ENCODE assay signal across 1 cellular context in the genomic region with DNA sequence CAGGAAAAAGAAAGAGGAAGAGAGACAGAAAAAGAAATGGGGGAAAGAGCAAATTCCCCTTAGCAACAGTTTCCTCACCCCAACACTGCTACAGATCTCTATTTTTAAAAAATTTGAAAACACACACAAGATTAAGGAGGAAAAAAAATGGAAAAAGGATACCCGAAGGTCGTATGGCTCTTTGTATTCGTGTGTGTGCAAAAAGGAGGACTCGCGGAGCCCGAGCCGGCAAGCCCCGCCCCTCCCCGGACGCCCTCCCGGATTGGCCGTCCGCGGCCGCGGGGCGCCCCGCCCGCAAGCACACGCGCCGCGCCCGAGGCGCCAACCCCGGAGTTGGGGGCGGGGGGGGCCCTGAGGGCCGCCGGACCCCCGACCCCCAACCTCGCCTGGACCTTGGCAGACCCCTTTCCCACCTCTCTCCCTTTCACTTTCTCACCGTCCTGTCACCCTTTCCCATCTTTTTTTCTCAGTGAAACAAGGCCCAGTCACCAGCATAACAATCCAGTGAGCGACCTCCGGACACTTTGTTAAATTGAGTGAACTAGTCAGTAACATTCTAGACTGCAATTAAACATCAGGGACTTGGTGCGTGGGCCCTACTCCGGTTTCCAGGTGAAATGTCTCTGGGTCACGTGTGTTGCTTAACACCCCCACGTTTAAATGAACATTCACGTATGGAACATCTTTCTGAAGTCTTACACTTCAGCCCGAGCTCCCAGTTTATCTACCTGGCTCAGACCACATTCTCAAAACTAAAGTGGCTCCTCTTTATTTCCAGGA.
TF ChIP-seq lines count a peak whose summit lies in the region.

A gene with protein sequence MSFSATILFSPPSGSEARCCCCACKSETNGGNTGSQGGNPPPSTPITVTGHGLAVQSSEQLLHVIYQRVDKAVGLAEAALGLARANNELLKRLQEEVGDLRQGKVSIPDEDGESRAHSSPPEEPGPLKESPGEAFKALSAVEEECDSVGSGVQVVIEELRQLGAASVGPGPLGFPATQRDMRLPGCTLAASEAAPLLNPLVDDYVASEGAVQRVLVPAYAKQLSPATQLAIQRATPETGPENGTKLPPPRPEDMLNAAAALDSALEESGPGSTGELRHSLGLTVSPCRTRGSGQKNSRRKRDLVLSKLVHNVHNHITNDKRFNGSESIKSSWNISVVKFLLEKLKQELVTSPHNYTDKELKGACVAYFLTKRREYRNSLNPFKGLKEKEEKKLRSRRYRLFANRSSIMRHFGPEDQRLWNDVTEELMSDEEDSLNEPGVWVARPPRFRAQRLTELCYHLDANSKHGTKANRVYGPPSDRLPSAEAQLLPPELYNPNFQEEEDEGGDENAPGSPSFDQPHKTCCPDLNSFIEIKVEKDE (minus strand): TSS at position 205 of the 780 bp plus-strand sequence. CDS start 11,120 bp downstream, outside the sequence.

TF ChIP-seq in HepG2, 621 proteins besides CTCF, POLR2A, EP300 and RAD21 (continued from another document and continues in another):
- TF ChIP-seq, protein P1, sequence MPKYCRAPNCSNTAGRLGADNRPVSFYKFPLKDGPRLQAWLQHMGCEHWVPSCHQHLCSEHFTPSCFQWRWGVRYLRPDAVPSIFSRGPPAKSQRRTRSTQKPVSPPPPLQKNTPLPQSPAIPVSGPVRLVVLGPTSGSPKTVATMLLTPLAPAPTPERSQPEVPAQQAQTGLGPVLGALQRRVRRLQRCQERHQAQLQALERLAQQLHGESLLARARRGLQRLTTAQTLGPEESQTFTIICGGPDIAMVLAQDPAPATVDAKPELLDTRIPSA (CRISPR knock-in tag; IDR thresholded peaks at IDR 0.05; ENCODE audit: borderline replicate concordance) = no peak
- TF ChIP-seq ISX (CRISPR knock-in tag; conservative IDR thresholded peaks at IDR 0.05) (no peak), HES4 (CRISPR knock-in tag; IDR thresholded peaks at IDR 0.05; ENCODE audit: borderline replicate concordance) (peak; percentile 85; the same call in 1 of the 2 replicates), GABPB1 (CRISPR knock-in tag; IDR thresholded peaks at IDR 0.05) (peak; percentile 60), ZNF496 (CRISPR knock-in tag; IDR thresholded peaks at IDR 0.05; ENCODE audit: insufficient replicate concordance) (no peak), NCOA1 (CRISPR knock-in tag; IDR thresholded peaks at IDR 0.05) (peak; percentile 88; the same call in 1 of the 2 replicates), ZNF879 (CRISPR knock-in tag; IDR thresholded peaks at IDR 0.05) (no peak), MTA1 (CRISPR knock-in tag; IDR thresholded peaks at IDR 0.05; ENCODE audit: borderline replicate concordance) (peak; percentile 81; the same call in 1 of the 2 replicates), ZNF629 (CRISPR knock-in tag; conservative IDR thresholded peaks at IDR 0.05) (no peak), NFATC3 (CRISPR knock-in tag; IDR thresholded peaks at IDR 0.05) (no peak), PCBP2 (optimal IDR thresholded peaks at IDR 0.05; ENCODE audit: low read depth, low read length, poor library complexity, severe bottlenecking) (peak; percentile 18), ZC3H13 (CRISPR knock-in tag; IDR thresholded peaks at IDR 0.05) (no peak), CEBPG (CRISPR knock-in tag; IDR thresholded peaks at IDR 0.05) (peak; percentile 60; the same call in 1 of the 2 replicates), RFXAP (CRISPR knock-in tag; IDR thresholded peaks at IDR 0.05; ENCODE audit: borderline replicate concordance) (peak; percentile 75; the same call in 1 of the 2 replicates), ZNF558 (CRISPR knock-in tag; IDR thresholded peaks at IDR 0.05; ENCODE audit: borderline replicate concordance) (no peak; the same call in 1 of the 2 replicates), ZNF772 (CRISPR knock-in tag; IDR thresholded peaks at IDR 0.05) (peak; percentile 67), KMT2A (CRISPR knock-in tag; IDR thresholded peaks at IDR 0.05) (peak; percentile 54; the same call in 1 of the 2 replicates), YEATS4 (CRISPR knock-in tag; IDR thresholded peaks at IDR 0.05; ENCODE audit: borderline replicate concordance) (peak; percentile 37; the same call in 1 of the 2 replicates), PRPF4 (IDR thresholded peaks at IDR 0.05; ENCODE audit: low read depth, low read length, poor library complexity, severe bottlenecking) (no peak), DPF2 (CRISPR knock-in tag; IDR thresholded peaks at IDR 0.05; ENCODE audit: borderline replicate concordance, low read depth) (no peak), TAF1 (CRISPR knock-in tag; IDR thresholded peaks at IDR 0.05) (peak; percentile 66), JUN (CRISPR knock-in tag; IDR thresholded peaks at IDR 0.05) (0 out of 2 replicates have a peak, but pooled peaks have one; percentile 43), HNRNPK (IDR thresholded peaks at IDR 0.05; ENCODE audit: low read depth, low read length, poor library complexity, severe bottlenecking) (peak; percentile 74), ZNF510 (CRISPR knock-in tag; IDR thresholded peaks at IDR 0.05; ENCODE audit: low read depth) (no peak), ZBTB38 (CRISPR knock-in tag; IDR thresholded peaks at IDR 0.05) (peak; percentile 69; the same call in 1 of the 2 replicates), ZNF263 (CRISPR knock-in tag; IDR thresholded peaks at IDR 0.05) (peak; percentile 56), TP53 (CRISPR knock-in tag; conservative IDR thresholded peaks at IDR 0.05) (no peak), SATB2 (CRISPR knock-in tag; IDR thresholded peaks at IDR 0.05) (no peak), ZSCAN9 (CRISPR knock-in tag; IDR thresholded peaks at IDR 0.05; ENCODE audit: borderline replicate concordance) (peak; percentile 70), ZNF17 (CRISPR knock-in tag; IDR thresholded peaks at IDR 0.05) (no peak), REXO4 (CRISPR knock-in tag; IDR thresholded peaks at IDR 0.05; ENCODE audit: borderline replicate concordance) (no peak), TEAD3 (CRISPR knock-in tag; optimal IDR thresholded peaks at IDR 0.05; ENCODE audit: borderline replicate concordance) (peak; percentile 64), ZEB1 (IDR thresholded peaks at IDR 0.05; ENCODE audit: insufficient replicate concordance, low read depth) (no peak), GLI4 (CRISPR knock-in tag; IDR thresholded peaks at IDR 0.05; ENCODE audit: borderline replicate concordance) (peak; percentile 28; the same call in 1 of the 2 replicates)
- TF ChIP-seq, protein P2, sequence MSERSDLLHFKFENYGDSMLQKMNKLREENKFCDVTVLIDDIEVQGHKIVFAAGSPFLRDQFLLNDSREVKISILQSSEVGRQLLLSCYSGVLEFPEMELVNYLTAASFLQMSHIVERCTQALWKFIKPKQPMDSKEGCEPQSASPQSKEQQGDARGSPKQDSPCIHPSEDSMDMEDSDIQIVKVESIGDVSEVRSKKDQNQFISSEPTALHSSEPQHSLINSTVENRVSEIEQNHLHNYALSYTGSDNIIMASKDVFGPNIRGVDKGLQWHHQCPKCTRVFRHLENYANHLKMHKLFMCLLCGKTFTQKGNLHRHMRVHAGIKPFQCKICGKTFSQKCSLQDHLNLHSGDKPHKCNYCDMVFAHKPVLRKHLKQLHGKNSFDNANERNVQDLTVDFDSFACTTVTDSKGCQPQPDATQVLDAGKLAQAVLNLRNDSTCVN (CRISPR knock-in tag; IDR thresholded peaks at IDR 0.05; ENCODE audit: borderline replicate concordance) = 0 out of 2 replicates have a peak, but pooled peaks have one; percentile 60
- TF ChIP-seq, protein P3, sequence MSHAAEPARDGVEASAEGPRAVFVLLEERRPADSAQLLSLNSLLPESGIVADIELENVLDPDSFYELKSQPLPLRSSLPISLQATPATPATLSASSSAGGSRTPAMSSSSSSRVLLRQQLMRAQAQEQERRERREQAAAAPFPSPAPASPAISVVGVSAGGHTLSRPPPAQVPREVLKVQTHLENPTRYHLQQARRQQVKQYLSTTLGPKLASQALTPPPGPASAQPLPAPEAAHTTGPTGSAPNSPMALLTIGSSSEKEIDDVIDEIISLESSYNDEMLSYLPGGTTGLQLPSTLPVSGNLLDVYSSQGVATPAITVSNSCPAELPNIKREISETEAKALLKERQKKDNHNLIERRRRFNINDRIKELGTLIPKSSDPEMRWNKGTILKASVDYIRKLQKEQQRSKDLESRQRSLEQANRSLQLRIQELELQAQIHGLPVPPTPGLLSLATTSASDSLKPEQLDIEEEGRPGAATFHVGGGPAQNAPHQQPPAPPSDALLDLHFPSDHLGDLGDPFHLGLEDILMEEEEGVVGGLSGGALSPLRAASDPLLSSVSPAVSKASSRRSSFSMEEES (CRISPR knock-in tag; IDR thresholded peaks at IDR 0.05) = peak; percentile 66
- TF ChIP-seq, protein P4, sequence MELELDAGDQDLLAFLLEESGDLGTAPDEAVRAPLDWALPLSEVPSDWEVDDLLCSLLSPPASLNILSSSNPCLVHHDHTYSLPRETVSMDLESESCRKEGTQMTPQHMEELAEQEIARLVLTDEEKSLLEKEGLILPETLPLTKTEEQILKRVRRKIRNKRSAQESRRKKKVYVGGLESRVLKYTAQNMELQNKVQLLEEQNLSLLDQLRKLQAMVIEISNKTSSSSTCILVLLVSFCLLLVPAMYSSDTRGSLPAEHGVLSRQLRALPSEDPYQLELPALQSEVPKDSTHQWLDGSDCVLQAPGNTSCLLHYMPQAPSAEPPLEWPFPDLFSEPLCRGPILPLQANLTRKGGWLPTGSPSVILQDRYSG (CRISPR knock-in tag; IDR thresholded peaks at IDR 0.05) = no peak
- TF ChIP-seq, protein P5, sequence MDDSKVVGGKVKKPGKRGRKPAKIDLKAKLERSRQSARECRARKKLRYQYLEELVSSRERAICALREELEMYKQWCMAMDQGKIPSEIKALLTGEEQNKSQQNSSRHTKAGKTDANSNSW (CRISPR knock-in tag; IDR thresholded peaks at IDR 0.05; ENCODE audit: borderline replicate concordance) = no peak; the same call in 1 of the 2 replicates
- TF ChIP-seq, protein P6, sequence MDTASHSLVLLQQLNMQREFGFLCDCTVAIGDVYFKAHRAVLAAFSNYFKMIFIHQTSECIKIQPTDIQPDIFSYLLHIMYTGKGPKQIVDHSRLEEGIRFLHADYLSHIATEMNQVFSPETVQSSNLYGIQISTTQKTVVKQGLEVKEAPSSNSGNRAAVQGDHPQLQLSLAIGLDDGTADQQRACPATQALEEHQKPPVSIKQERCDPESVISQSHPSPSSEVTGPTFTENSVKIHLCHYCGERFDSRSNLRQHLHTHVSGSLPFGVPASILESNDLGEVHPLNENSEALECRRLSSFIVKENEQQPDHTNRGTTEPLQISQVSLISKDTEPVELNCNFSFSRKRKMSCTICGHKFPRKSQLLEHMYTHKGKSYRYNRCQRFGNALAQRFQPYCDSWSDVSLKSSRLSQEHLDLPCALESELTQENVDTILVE (CRISPR knock-in tag; IDR thresholded peaks at IDR 0.05) = peak; percentile 30; the same call in 1 of the 2 replicates
- TF ChIP-seq, protein P7, sequence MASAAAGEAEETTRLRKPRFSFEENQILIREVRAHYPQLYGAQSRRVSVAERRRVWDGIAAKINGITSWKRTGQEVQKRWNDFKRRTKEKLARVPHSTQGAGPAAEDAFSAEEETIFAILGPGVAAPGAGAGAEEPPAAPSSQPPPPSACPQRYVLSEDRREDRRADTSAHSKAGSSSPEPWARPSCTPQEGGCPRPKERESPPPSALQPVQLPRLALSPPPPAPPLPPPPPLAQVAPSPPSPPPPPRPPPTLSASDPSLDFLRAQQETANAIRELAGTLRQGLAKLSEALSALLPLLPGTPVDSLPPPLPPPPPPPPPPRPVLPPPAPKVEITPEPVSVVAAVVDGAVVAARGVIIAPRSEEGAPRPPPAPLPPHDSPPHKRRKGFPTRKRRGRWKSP (CRISPR knock-in tag; IDR thresholded peaks at IDR 0.05) = peak; percentile 54; the same call in 1 of the 2 replicates
- TF ChIP-seq, protein P8, sequence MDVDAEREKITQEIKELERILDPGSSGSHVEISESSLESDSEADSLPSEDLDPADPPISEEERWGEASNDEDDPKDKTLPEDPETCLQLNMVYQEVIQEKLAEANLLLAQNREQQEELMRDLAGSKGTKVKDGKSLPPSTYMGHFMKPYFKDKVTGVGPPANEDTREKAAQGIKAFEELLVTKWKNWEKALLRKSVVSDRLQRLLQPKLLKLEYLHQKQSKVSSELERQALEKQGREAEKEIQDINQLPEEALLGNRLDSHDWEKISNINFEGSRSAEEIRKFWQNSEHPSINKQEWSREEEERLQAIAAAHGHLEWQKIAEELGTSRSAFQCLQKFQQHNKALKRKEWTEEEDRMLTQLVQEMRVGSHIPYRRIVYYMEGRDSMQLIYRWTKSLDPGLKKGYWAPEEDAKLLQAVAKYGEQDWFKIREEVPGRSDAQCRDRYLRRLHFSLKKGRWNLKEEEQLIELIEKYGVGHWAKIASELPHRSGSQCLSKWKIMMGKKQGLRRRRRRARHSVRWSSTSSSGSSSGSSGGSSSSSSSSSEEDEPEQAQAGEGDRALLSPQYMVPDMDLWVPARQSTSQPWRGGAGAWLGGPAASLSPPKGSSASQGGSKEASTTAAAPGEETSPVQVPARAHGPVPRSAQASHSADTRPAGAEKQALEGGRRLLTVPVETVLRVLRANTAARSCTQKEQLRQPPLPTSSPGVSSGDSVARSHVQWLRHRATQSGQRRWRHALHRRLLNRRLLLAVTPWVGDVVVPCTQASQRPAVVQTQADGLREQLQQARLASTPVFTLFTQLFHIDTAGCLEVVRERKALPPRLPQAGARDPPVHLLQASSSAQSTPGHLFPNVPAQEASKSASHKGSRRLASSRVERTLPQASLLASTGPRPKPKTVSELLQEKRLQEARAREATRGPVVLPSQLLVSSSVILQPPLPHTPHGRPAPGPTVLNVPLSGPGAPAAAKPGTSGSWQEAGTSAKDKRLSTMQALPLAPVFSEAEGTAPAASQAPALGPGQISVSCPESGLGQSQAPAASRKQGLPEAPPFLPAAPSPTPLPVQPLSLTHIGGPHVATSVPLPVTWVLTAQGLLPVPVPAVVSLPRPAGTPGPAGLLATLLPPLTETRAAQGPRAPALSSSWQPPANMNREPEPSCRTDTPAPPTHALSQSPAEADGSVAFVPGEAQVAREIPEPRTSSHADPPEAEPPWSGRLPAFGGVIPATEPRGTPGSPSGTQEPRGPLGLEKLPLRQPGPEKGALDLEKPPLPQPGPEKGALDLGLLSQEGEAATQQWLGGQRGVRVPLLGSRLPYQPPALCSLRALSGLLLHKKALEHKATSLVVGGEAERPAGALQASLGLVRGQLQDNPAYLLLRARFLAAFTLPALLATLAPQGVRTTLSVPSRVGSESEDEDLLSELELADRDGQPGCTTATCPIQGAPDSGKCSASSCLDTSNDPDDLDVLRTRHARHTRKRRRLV (CRISPR knock-in tag; IDR thresholded peaks at IDR 0.05) = peak; percentile 73; the same call in 1 of the 2 replicates
- TF ChIP-seq, protein P9, sequence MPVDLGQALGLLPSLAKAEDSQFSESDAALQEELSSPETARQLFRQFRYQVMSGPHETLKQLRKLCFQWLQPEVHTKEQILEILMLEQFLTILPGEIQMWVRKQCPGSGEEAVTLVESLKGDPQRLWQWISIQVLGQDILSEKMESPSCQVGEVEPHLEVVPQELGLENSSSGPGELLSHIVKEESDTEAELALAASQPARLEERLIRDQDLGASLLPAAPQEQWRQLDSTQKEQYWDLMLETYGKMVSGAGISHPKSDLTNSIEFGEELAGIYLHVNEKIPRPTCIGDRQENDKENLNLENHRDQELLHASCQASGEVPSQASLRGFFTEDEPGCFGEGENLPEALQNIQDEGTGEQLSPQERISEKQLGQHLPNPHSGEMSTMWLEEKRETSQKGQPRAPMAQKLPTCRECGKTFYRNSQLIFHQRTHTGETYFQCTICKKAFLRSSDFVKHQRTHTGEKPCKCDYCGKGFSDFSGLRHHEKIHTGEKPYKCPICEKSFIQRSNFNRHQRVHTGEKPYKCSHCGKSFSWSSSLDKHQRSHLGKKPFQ (CRISPR knock-in tag; IDR thresholded peaks at IDR 0.05; ENCODE audit: insufficient replicate concordance) = peak; percentile 69
- TF ChIP-seq, protein P10, sequence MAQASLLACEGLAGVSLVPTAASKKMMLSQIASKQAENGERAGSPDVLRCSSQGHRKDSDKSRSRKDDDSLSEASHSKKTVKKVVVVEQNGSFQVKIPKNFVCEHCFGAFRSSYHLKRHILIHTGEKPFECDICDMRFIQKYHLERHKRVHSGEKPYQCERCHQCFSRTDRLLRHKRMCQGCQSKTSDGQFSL (CRISPR knock-in tag; IDR thresholded peaks at IDR 0.05) = peak; percentile 85
